In genomic region chr19:34134190-34135032, GRCh38 we compare ENCODE assay signal across 8 cellular contexts. TPM values are rescaled to one million over a fixed set of nuclear protein-coding genes. Genes with fewer than 3 reads are reported as not detected.
A peak's percentile ranks its signal among the peaks of the same experiment; 100 is the strongest.
DNase-seq lines count a peak whose midpoint lies in the region; ATAC-seq lines count a peak whose summit lies in the region.

No MANE protein-coding gene starts in this region.

- H3K36me3 Mint-ChIP-seq in activated T-cell treated with anti-CD3 and anti-CD28 coated beads, Interleukin-2, amount 50 U/mL, for 24 hours (ENCODE audit: low read depth) = peaks cover 4% of the 10 kb centered on the region

- H3K27me3 ChIP-seq in HUES6 (ENCODE audit: control insufficient read depth, insufficient read depth, low read length) = no peaks in the 10 kb centered on the region
- no peaks in the 10 kb centered on the region for H3K27me3 ChIP-seq in esophagus (ENCODE audit: control insufficient read depth in 1 of 2, insufficient read depth in 2 of 2, low read length in 2 of 2)
- no peaks in the 10 kb centered on the region for H3K27me3 ChIP-seq in muscle layer of colon (ENCODE audit: control insufficient read depth in 1 of 2, insufficient read depth in 2 of 2, low read length in 2 of 2)

- DNase-seq in DMS114 treated with DMSO at 0.1 percent for 48 hours (lab: John Stamatoyannopoulos, UW; ENCODE audit: unreplicated experiment) (peak; percentile 56), OCI-M2 (lab: John Stamatoyannopoulos, UW; ENCODE audit: unreplicated experiment) (peak; percentile 98)
- DNase-seq in activated T-cell treated with anti-CD3 and anti-CD28 coated beads, Interleukin-2, amount 50 U/mL, for 24 hours = peak; percentile 96
- DNase-seq in stimulated activated CD8-positive, alpha-beta memory T cell treated with anti-CD3 and anti-CD28 coated beads, Interleukin-7, amount 100 ng/mL, for 1 hour (ENCODE audit: low read depth in 2 of 2) = peak; percentile 80 to 83

- peak; percentile 92 for ATAC-seq in GM21515 (IDR thresholded peaks at IDR 0.05; ENCODE audit: unreplicated experiment)

- no peaks in the 10 kb centered on the region for H3K9me3 Mint-ChIP-seq in activated T-cell treated with anti-CD3 and anti-CD28 coated beads, Interleukin-2, amount 50 U/mL, for 24 hours

- WGBS in esophagus, 2 donors = 0% methylated on average over 62 of the region's 62 CpGs

- peaks cover 13% of the 10 kb centered on the region for H3K4me1 Mint-ChIP-seq in activated T-cell treated with anti-CD3 and anti-CD28 coated beads, Interleukin-2, amount 50 U/mL, for 24 hours (ENCODE audit: low read depth)

- peak overlapping the region; percentile 98 for H3K27ac Mint-ChIP-seq in activated T-cell treated with anti-CD3 and anti-CD28 coated beads, Interleukin-2, amount 50 U/mL, for 24 hours

- H3K4me1 ChIP-seq in HUES6 (ENCODE audit: control insufficient read depth, insufficient read depth, low read length) = no peaks in the 10 kb centered on the region
- H3K4me1 ChIP-seq in esophagus (ENCODE audit: control insufficient read depth in 2 of 2, insufficient read depth in 2 of 2, low read length in 1 of 2) = no peaks in the 10 kb centered on the region
- H3K4me1 ChIP-seq in muscle layer of colon (ENCODE audit: insufficient read depth, low read length) = peaks cover 4% of the 10 kb centered on the region

- H3K27ac ChIP-seq in HUES6 (ENCODE audit: low read depth, low read length) (0 out of 2 replicates have a peak overlapping the region, but pooled peaks have one; percentile 54), esophagus (ENCODE audit: low read depth in 2 of 2, low read length in 1 of 2) (peak overlapping the region; percentile 88 to 95), muscle layer of colon (ENCODE audit: low read depth, low read length) (peak overlapping the region; percentile 90)

- no peaks in the 10 kb centered on the region for H3K36me3 ChIP-seq in HUES6 (ENCODE audit: control insufficient read depth, insufficient read depth, low read length)
- no peaks in the 10 kb centered on the region for H3K36me3 ChIP-seq in esophagus (ENCODE audit: control insufficient read depth in 2 of 2, insufficient read depth in 2 of 2, low read length in 1 of 2)
- H3K36me3 ChIP-seq in muscle layer of colon (ENCODE audit: insufficient read depth, low read length) = no peaks in the 10 kb centered on the region

- H3K9me3 ChIP-seq in HUES6 (ENCODE audit: control insufficient read depth, insufficient read depth, low read depth, low read length) = no peaks in the 10 kb centered on the region
- H3K9me3 ChIP-seq in esophagus (ENCODE audit: control insufficient read depth in 2 of 2, insufficient read depth in 1 of 2, low read depth in 1 of 2, low read length in 1 of 2) = no peaks in the 10 kb centered on the region
- H3K9me3 ChIP-seq in muscle layer of colon (ENCODE audit: low read length) = no peaks in the 10 kb centered on the region

- no peaks in the 10 kb centered on the region for H3K27me3 Mint-ChIP-seq in activated T-cell treated with anti-CD3 and anti-CD28 coated beads, Interleukin-2, amount 50 U/mL, for 24 hours

- H3K9ac ChIP-seq in HUES6 (ENCODE audit: low read length) = peak overlapping the region; percentile 62
- H3K9ac ChIP-seq in muscle layer of colon (ENCODE audit: low read length) = peak overlapping the region; percentile 44

- H3K4me3 ChIP-seq in HUES6 (ENCODE audit: low read depth, low read length) = peak overlapping the region; percentile 67
- H3K4me3 ChIP-seq in esophagus (ENCODE audit: low read depth in 1 of 2, low read length in 2 of 2) = peak overlapping the region; percentile 51 to 76
- peak overlapping the region; percentile 71 to 87 for H3K4me3 ChIP-seq in muscle layer of colon (ENCODE audit: low read depth in 1 of 2, low read length in 2 of 2)

- peak overlapping the region; percentile 94 for H3K4me3 Mint-ChIP-seq in activated T-cell treated with anti-CD3 and anti-CD28 coated beads, Interleukin-2, amount 50 U/mL, for 24 hours

RNA-seq across cellular contexts. Expression of gene LSM14A, which starts 37.9 kb away (rescaled TPM):
- 10 to 100 TPM; 31.4 to 57.2 TPM for polyA plus RNA-seq in esophagus

Comparison
In these comparisons a context has a peak if more than half of its experiments do, and no peak if none do; other contexts are left out.
1. Peak in every context shown above with its lines: DNase-seq, ATAC-seq, H3K4me3 ChIP-seq and H3K27ac ChIP-seq.